In the genomic region with DNA sequence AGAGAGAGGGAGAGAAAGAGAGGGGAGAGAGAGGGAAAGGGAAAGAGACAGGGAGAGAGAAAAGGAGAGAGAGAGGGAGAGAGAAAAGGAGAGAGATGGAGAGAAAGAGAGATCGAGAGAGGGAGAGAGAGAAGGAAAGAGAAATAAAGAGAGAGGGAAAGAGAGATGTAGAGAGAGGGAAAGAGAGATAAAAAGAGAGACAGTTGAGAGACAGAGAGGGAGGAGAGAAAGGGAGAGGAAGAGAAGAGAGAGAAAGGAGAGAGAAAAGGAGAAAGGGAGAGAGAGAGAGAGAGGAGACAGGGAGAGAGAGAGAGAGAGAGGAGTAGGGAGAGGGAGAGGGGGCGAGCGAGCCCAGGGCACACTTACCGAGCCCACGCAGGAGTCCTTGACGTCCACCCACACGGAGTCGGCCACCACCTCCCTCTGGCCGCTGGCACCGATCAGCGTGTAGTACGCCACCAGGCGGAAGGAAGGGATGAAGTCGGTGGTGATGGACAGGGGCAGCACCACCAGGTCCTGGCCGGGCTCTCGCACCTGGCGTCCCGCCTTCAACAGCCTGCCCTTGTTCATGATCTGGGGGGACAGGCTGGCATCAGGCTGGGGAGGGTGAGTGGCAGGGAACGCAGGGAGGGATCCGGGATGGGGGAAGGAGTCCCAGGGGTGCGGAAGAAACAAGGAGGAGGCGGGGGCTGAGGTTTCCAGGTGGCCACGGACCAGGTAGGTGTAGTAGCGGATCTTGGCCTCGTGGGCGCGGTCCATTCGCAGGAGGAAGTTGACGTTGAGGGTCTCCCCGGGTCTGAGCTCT, we compare ENCODE assay signal across 12 cellular contexts. TPM values are rescaled to one million over a fixed set of nuclear protein-coding genes. Genes with fewer than 3 reads are reported as not detected.
DNase-seq lines count a peak whose midpoint lies in the region; ATAC-seq and TF ChIP-seq lines count a peak whose summit lies in the region.
"Had no signal": no experiment of that assay in that cellular context is flagged by ENCODE, and none has a peak within 500 bp of the region (broad histone marks: within the 10 kb centered on the region; RNA-seq: fewer than 3 reads in every experiment).

No MANE protein-coding gene starts in this region.

- TF ChIP-seq CTCF in left ventricle myocardium inferior (IDR thresholded peaks at IDR 0.05; ENCODE audit: borderline replicate concordance) (no peak), heart left ventricle (IDR thresholded peaks at IDR 0.05) (no peak), upper lobe of right lung (IDR thresholded peaks at IDR 0.05) (peak; percentile 11), BE2C (IDR thresholded peaks at IDR 0.05; ENCODE audit: low read depth, low read length) (no peak)

- WGBS in heart left ventricle, 4 donors, result 18 to 28% (median 22%) methylated on average over 24 to 30 of the region's 30 CpGs

- no peaks in the 10 kb centered on the region for H3K9me3 ChIP-seq in left ventricle myocardium inferior (replicated peaks)
- H3K9me3 ChIP-seq in heart left ventricle, result no peaks in the 10 kb centered on the region
- no peaks in the 10 kb centered on the region for H3K9me3 ChIP-seq in upper lobe of right lung
- H3K9me3 ChIP-seq in BE2C, result no peaks in the 10 kb centered on the region
- no peaks in the 10 kb centered on the region for H3K9me3 ChIP-seq in SJCRH30 (replicated peaks)

- H3K27me3 ChIP-seq in left ventricle myocardium inferior (ENCODE audit: low read depth) (peaks cover 86% of the 10 kb centered on the region), heart left ventricle (peaks cover 0 to 48% (median 24%) of the 10 kb centered on the region in 9 donors), upper lobe of right lung (no peaks in the 10 kb centered on the region), BE2C (peaks cover 6% of the 10 kb centered on the region; the same call in 1 of the 2 replicates), SJCRH30 (no peaks in the 10 kb centered on the region)

- H3K9me3 Mint-ChIP-seq in immature natural killer cell, result peaks cover 0 to 1% (median 0%) of the 10 kb centered on the region in 6 donors
- H3K9me3 Mint-ChIP-seq: stimulated activated naive CD8-positive, alpha-beta T cell treated with anti-CD3 and anti-CD28 coated beads, Interleukin-15, Interleukin-2, amounts not matched to agents 100 ng/mL and 50 ng/mL, for 24 hours had no signal

- H3K27ac Mint-ChIP-seq in immature natural killer cell, result peak overlapping the region in 1 of 6 donors; percentile 66
- H3K27ac Mint-ChIP-seq: CD4-positive, CD25-positive, alpha-beta regulatory T cell; stimulated activated naive CD8-positive, alpha-beta T cell treated with anti-CD3 and anti-CD28 coated beads, Interleukin-15, Interleukin-2, amounts not matched to agents 100 ng/mL and 50 ng/mL, for 24 hours had no signal

- no peak for TF ChIP-seq POLR2A in heart left ventricle (IDR thresholded peaks at IDR 0.05)

- peak overlapping the region in 4 of 5 donors; percentile 19 to 63 (median 32) for H3K4me3 Mint-ChIP-seq in immature natural killer cell
- H3K4me3 Mint-ChIP-seq: CD4-positive, CD25-positive, alpha-beta regulatory T cell; stimulated activated naive CD8-positive, alpha-beta T cell treated with anti-CD3 and anti-CD28 coated beads, Interleukin-15, Interleukin-2, amounts not matched to agents 100 ng/mL and 50 ng/mL, for 24 hours had no signal

- H3K4me3 ChIP-seq in left ventricle myocardium inferior (peak overlapping the region; percentile 4), heart left ventricle (no peak overlapping the region), upper lobe of right lung (no peak overlapping the region), BE2C (ENCODE audit: low read depth, low read length) (no peak overlapping the region), SJCRH30 (no peak overlapping the region)

- ATAC-seq in heart left ventricle (no peak), upper lobe of right lung (peak; percentile 22), GM18520 (IDR thresholded peaks at IDR 0.05; ENCODE audit: unreplicated experiment) (no peak)

- H3K36me3 ChIP-seq in left ventricle myocardium inferior (no peaks in the 10 kb centered on the region), heart left ventricle (peaks cover 0 to 4% (median 0%) of the 10 kb centered on the region in 9 donors), upper lobe of right lung (peaks cover 24% of the 10 kb centered on the region), BE2C (no peaks in the 10 kb centered on the region), SJCRH30 (no peaks in the 10 kb centered on the region)

- no peak for DNase-seq in left ventricle myocardium inferior
- DNase-seq in heart left ventricle, result no peak
- peak; percentile 33 for DNase-seq in SK-MEL-5 (ENCODE audit: low read depth, low spot score)
- peak in 2 of 3 donors; percentile 17 to 24 for DNase-seq in immature natural killer cell
- DNase-seq in upper lobe of right lung, result no peak
- DNase-seq in BE2C, result no peak
- DNase-seq in SJCRH30, result no peak
- DNase-seq: amygdala; CD4-positive, CD25-positive, alpha-beta regulatory T cell; NCI-H2171 treated with DMSO at 0.1 percent for 48 hours had no signal

- intact Hi-C loops in left ventricle myocardium inferior (cut with micrococcal nuclease) (no loop called here), heart left ventricle (cut with DNase I) (no loop called here), upper lobe of right lung (cut with DNase I) (no loop called here)

- no peaks in the 10 kb centered on the region for H3K36me3 Mint-ChIP-seq in immature natural killer cell
- H3K36me3 Mint-ChIP-seq: CD4-positive, CD25-positive, alpha-beta regulatory T cell had no signal

- no peak overlapping the region for H3K27ac ChIP-seq in left ventricle myocardium inferior (replicated peaks)
- no peak overlapping the region for H3K27ac ChIP-seq in heart left ventricle
- no peak overlapping the region for H3K27ac ChIP-seq in upper lobe of right lung
- no peak overlapping the region for H3K27ac ChIP-seq in SJCRH30

- H3K4me1 ChIP-seq in left ventricle myocardium inferior (no peaks in the 10 kb centered on the region), heart left ventricle (no peaks in the 10 kb centered on the region), upper lobe of right lung (no peaks in the 10 kb centered on the region), BE2C (no peaks in the 10 kb centered on the region), SJCRH30 (no peaks in the 10 kb centered on the region)

- peaks cover 0 to 8% (median 0%) of the 10 kb centered on the region in 3 donors for H3K27me3 Mint-ChIP-seq in immature natural killer cell (ENCODE audit: low read depth in 3 of 3)

- in situ Hi-C loops in SK-MEL-5 (cut with HindIII; ENCODE audit: low pct_unique_long_range_greater_than_20kb, low sequenced_read_pairs), result no loop called here

- H3K4me1 Mint-ChIP-seq in immature natural killer cell, result peaks cover 14 to 19% of the 10 kb centered on the region in 2 donors

RNA-seq across cellular contexts. Expression of gene C3, which starts 10.0 kb away (rescaled TPM):
- 133 TPM for total RNA-seq in left ventricle myocardium inferior
- 1,000 to 10,000 TPM in 1 of 9 donors, 100 to 1,000 TPM in 3, 10 to 100 TPM in 5; 31.7 to 1,888 (median 81.0) TPM for total RNA-seq in heart left ventricle
- 100 to 1,000 TPM in 1 of 2 donors, 10 to 100 TPM in 1; 64.9 to 136 TPM for polyA plus RNA-seq in heart left ventricle
- not detected in 2 replicates for total RNA-seq in SK-MEL-5 (2014; rRNA removed; shearing (Covaris generic))
- polyA plus RNA-seq in SK-MEL-5 (2015; cell fraction: cytosol; rRNA removed), result 1.2 and 2.8 TPM in 2 replicates
- 0.49 and 0.64 TPM in 2 replicates for polyA plus RNA-seq in SK-MEL-5 (2015; cell fraction: nucleus; rRNA removed)
- under 1 TPM in 2 of 3 donors, not detected in 1; 0.09 to 0.78 TPM for polyA plus RNA-seq in immature natural killer cell
- total RNA-seq in upper lobe of right lung, result 1,129 TPM
- not detected for polyA plus RNA-seq in BE2C (2012; ENCODE audit: insufficient read depth, insufficient read length, low read depth)
- not detected in 2 replicates for total RNA-seq in SJCRH30 (2014; rRNA removed; shearing (Covaris generic))
- total RNA-seq: CD4-positive, CD25-positive, alpha-beta regulatory T cell had no signal
- polyA plus RNA-seq: CD4-positive, CD25-positive, alpha-beta regulatory T cell had no signal

RNA-seq across cellular contexts. Expression of gene GPR108, which starts 26.9 kb away (rescaled TPM):
- total RNA-seq in left ventricle myocardium inferior, result 22.4 TPM
- total RNA-seq in heart left ventricle, result 10 to 100 TPM; 19.2 to 47.9 (median 27.7) TPM
- 10 to 100 TPM; 35.5 to 39.1 TPM for polyA plus RNA-seq in heart left ventricle
- total RNA-seq in SK-MEL-5 (2014; rRNA removed; shearing (Covaris generic)), result 49.4 and 56.8 TPM in 2 replicates
- polyA plus RNA-seq in SK-MEL-5 (2015; cell fraction: cytosol; rRNA removed), result 64.6 and 68.4 TPM in 2 replicates
- 146 and 154 TPM in 2 replicates for polyA plus RNA-seq in SK-MEL-5 (2015; cell fraction: nucleus; rRNA removed)
- 100 to 1,000 TPM; 127 to 178 (median 160) TPM for polyA plus RNA-seq in immature natural killer cell
- 81.2 TPM for total RNA-seq in upper lobe of right lung
- 71.0 TPM for polyA plus RNA-seq in BE2C (2012; ENCODE audit: insufficient read depth, insufficient read length, low read depth)
- total RNA-seq in SJCRH30 (2014; rRNA removed; shearing (Covaris generic)), result 32.0 and 33.2 TPM in 2 replicates

RNA-seq across cellular contexts. Expression of gene TRIP10, which starts 29.0 kb away (rescaled TPM):
- 133 TPM for total RNA-seq in left ventricle myocardium inferior
- total RNA-seq in heart left ventricle, result 100 to 1,000 TPM in 3 of 9 donors, 10 to 100 TPM in 6; 62.5 to 135 (median 72.8) TPM
- 100 to 1,000 TPM; 110 to 172 TPM for polyA plus RNA-seq in heart left ventricle
- 11.5 and 11.6 TPM in 2 replicates for total RNA-seq in SK-MEL-5 (2014; rRNA removed; shearing (Covaris generic))
- polyA plus RNA-seq in SK-MEL-5 (2015; cell fraction: cytosol; rRNA removed), result 17.1 and 24.0 TPM in 2 replicates
- 104 and 116 TPM in 2 replicates for polyA plus RNA-seq in SK-MEL-5 (2015; cell fraction: nucleus; rRNA removed)
- polyA plus RNA-seq in immature natural killer cell, result 1 to 10 TPM in 1 of 3 donors, under 1 TPM in 1, not detected in 1; 0.86 to 1.5 TPM
- 88.1 TPM for total RNA-seq in upper lobe of right lung
- polyA plus RNA-seq in BE2C (2012; ENCODE audit: insufficient read depth, insufficient read length, low read depth), result 24.6 TPM
- 39.3 and 40.5 TPM in 2 replicates for total RNA-seq in SJCRH30 (2014; rRNA removed; shearing (Covaris generic))

RNA-seq across cellular contexts. Expression of gene TNFSF14, which starts 40.5 kb away (rescaled TPM):
- total RNA-seq in left ventricle myocardium inferior (0.30 TPM), heart left ventricle (1 to 10 TPM in 2 of 9 donors, under 1 TPM in 4, not detected in 3; 0.08 to 3.8 (median 0.28) TPM), upper lobe of right lung (4.4 TPM)
- polyA plus RNA-seq in heart left ventricle (under 1 TPM; 0.07 to 0.30 TPM), immature natural killer cell (10 to 100 TPM in 2 of 3 donors, 1 to 10 TPM in 1; 7.3 to 39.0 (median 11.0) TPM)
- total RNA-seq in SK-MEL-5 (2014; rRNA removed; shearing (Covaris generic)), result not detected in 2 replicates
- not detected in 2 replicates for polyA plus RNA-seq in SK-MEL-5 (2015; cell fraction: cytosol; rRNA removed)
- not detected in 2 replicates for polyA plus RNA-seq in SK-MEL-5 (2015; cell fraction: nucleus; rRNA removed)
- polyA plus RNA-seq in BE2C (2012; ENCODE audit: insufficient read depth, insufficient read length, low read depth), result not detected
- total RNA-seq in SJCRH30 (2014; rRNA removed; shearing (Covaris generic)), result not detected in 2 replicates

RNA-seq across cellular contexts. Expression of gene SH2D3A, which starts 56.8 kb away (rescaled TPM):
- 0.14 TPM for total RNA-seq in left ventricle myocardium inferior
- under 1 TPM in 3 of 9 donors, not detected in 6; 0.12 to 0.56 (median 0.52) TPM for total RNA-seq in heart left ventricle
- under 1 TPM; 0.08 to 0.25 TPM for polyA plus RNA-seq in heart left ventricle
- total RNA-seq in SK-MEL-5 (2014; rRNA removed; shearing (Covaris generic)), result 0.32 and 0.34 TPM in 2 replicates
- polyA plus RNA-seq in SK-MEL-5 (2015; cell fraction: cytosol; rRNA removed), result 1.3 and 1.5 TPM in 2 replicates
- 1.3 and 3.5 TPM in 2 replicates for polyA plus RNA-seq in SK-MEL-5 (2015; cell fraction: nucleus; rRNA removed)
- 10 to 100 TPM in 1 of 3 donors, 1 to 10 TPM in 2; 7.4 to 13.6 (median 7.7) TPM for polyA plus RNA-seq in immature natural killer cell
- total RNA-seq in upper lobe of right lung, result 26.0 TPM
- 0.36 TPM for polyA plus RNA-seq in BE2C (2012; ENCODE audit: insufficient read depth, insufficient read length, low read depth)
- total RNA-seq in SJCRH30 (2014; rRNA removed; shearing (Covaris generic)), result not detected in 2 replicates

Comparison
In these comparisons a context has a peak if more than half of its experiments do, and no peak if none do; other contexts are left out.
1. DNase-seq: peak in SK-MEL-5 (single experiment) and immature natural killer cell (2 of 3); none in left ventricle myocardium inferior (single experiment), heart left ventricle (0 of 5), upper lobe of right lung (single experiment), BE2C (single experiment) and SJCRH30 (0 of 2).
2. RNA of gene C3, which starts 10.0 kb away (total RNA-seq): 1,129 TPM in upper lobe of right lung (single experiment), 133 TPM in left ventricle myocardium inferior (single experiment) and 31.7 to 1,888 TPM in heart left ventricle; not detected in SK-MEL-5 and not detected in SJCRH30; every median in the first group is over 10 times any median in the second.